In the genomic region with DNA sequence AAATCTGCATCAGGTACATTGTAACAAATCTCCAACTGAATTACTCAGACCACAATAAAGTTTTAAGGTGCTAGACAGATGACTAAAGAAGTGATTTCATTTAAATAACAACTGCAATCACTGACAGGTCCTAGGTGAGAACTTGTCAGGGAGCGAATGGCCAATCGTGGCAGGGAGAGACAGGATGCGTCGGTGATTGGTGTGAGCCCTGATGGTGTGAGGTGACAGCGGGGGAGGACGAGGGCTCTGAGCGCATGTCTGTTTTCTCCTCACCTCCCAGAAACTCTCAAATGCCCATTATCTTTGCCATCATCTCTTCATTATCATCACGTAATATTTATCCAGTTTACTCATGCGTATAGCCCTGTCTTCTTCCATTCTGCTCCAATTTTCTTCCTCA, we compare ENCODE assay signal across 7 cellular contexts.
"Had no signal": no experiment of that assay in that cellular context is flagged by ENCODE, and none has a peak within 500 bp of the region (broad histone marks: within the 10 kb centered on the region; RNA-seq: fewer than 3 reads in every experiment).

No MANE protein-coding gene starts in this region.

- ATAC-seq: GM23338, HepG2 had no signal

- H3K4me3 Mint-ChIP-seq: GM23338, H9, IgD-negative memory B cell had no signal

- H3K9me3 Mint-ChIP-seq: GM23338, H9 had no signal

- H3K27ac ChIP-seq: HL-60 had no signal

- H3K4me3 ChIP-seq: GM23338 had no signal

- H2AFZ ChIP-seq: GM23338 had no signal

- H3K4me1 Mint-ChIP-seq: IgD-negative memory B cell had no signal

- H3K4me2 ChIP-seq: GM23338 had no signal

- H3K27ac Mint-ChIP-seq: GM23338, H9, IgD-negative memory B cell had no signal

- H3K36me3 Mint-ChIP-seq: IgD-negative memory B cell had no signal

- DNase-seq: H9, HCEC 1CT, KBM-7 had no signal
